ENCODE assay signal across 15 cellular contexts in genomic region chr3:38575279-38575843, GRCh38.
A peak's percentile ranks its signal among the peaks of the same experiment; 100 is the strongest.
DNase-seq lines count a peak whose midpoint lies in the region; ATAC-seq and TF ChIP-seq lines count a peak whose summit lies in the region.
"Had no signal": no experiment of that assay in that cellular context is flagged by ENCODE, and none has a peak within 500 bp of the region (broad histone marks: within the 10 kb centered on the region; RNA-seq: fewer than 3 reads in every experiment).

No MANE protein-coding gene starts in this region.

- no peaks in the 10 kb centered on the region for H3K27me3 ChIP-seq in lower lobe of right lung (ENCODE audit: low read depth)
- no peaks in the 10 kb centered on the region for H3K27me3 ChIP-seq in testis
- H3K27me3 ChIP-seq in PC-9 (ENCODE audit: insufficient read depth, low read depth) = peaks cover 23% of the 10 kb centered on the region

- no peaks in the 10 kb centered on the region for H3K9me2 ChIP-seq in PC-9 (ENCODE audit: insufficient read depth)

- peak; percentile 9 for ATAC-seq in activated naive CD8-positive, alpha-beta T cell treated with anti-CD3 and anti-CD28 coated beads, Interleukin-2, amount 50 U/mL, for 24 hours
- no peak for ATAC-seq in activated CD8-positive, alpha-beta memory T cell treated with anti-CD3 and anti-CD28 coated beads, Interleukin-2, amount 10 ng/mL, durations not matched to agents 7 days and 5 days
- no peak for ATAC-seq in lower lobe of right lung
- ATAC-seq: left colon had no signal

- no peak for DNase-seq in activated naive CD8-positive, alpha-beta T cell treated with anti-CD3 and anti-CD28 coated beads, Interleukin-2, amount 50 U/mL, for 24 hours
- no peak for DNase-seq in activated naive CD8-positive, alpha-beta T cell treated with anti-CD3 and anti-CD28 coated beads for 36 hours
- DNase-seq in activated CD8-positive, alpha-beta memory T cell treated with anti-CD3 and anti-CD28 coated beads, Interleukin-2, amount 10 ng/mL, durations not matched to agents 7 days and 5 days = peak; percentile 22
- DNase-seq in lower lobe of right lung = peak; percentile 30
- peak; percentile 7 for DNase-seq in testis
- no peak for DNase-seq in PC-9
- no peak for DNase-seq in NCI-H69 (lab: John Stamatoyannopoulos, UW)
- DNase-seq in retina = no peak
- DNase-seq: activated CD4-positive, alpha-beta T cell treated with anti-CD3 and anti-CD28 coated beads, Interleukin-2, amount 50 U/mL, for 4 hours; activated naive CD8-positive, alpha-beta T cell treated with anti-CD3 and anti-CD28 coated beads, Interleukin-2, amount 10 ng/mL, durations not matched to agents 7 days and 5 days; CD4-positive, alpha-beta T cell; T-helper 1 cell had no signal

- H3F3A ChIP-seq in PC-9 (ENCODE audit: insufficient read depth, low read depth) = no peaks in the 10 kb centered on the region

- no peaks in the 10 kb centered on the region for H3K9me3 Mint-ChIP-seq in activated naive CD8-positive, alpha-beta T cell treated with anti-CD3 and anti-CD28 coated beads, Interleukin-2, amount 50 U/mL, for 24 hours
- no peaks in the 10 kb centered on the region for H3K9me3 Mint-ChIP-seq in activated naive CD8-positive, alpha-beta T cell treated with anti-CD3 and anti-CD28 coated beads for 36 hours
- no peaks in the 10 kb centered on the region for H3K9me3 Mint-ChIP-seq in activated CD8-positive, alpha-beta memory T cell treated with anti-CD3 and anti-CD28 coated beads, Interleukin-2, amount 10 ng/mL, durations not matched to agents 7 days and 5 days (ENCODE audit: low read depth)
- H3K9me3 Mint-ChIP-seq: activated naive CD8-positive, alpha-beta T cell treated with anti-CD3 and anti-CD28 coated beads, Interleukin-2, amount 10 ng/mL, durations not matched to agents 7 days and 5 days; CD4-positive, alpha-beta T cell had no signal

- H3K79me2 ChIP-seq in PC-9 (ENCODE audit: low read depth) = no peaks in the 10 kb centered on the region

- no TSS peak for BruUV-seq in PC-9 (replicated peaks; lab: Mats Ljungman, UMichigan)

- POLR2A ChIA-PET in PC-9 (lab: Charles Lee; ENCODE audit: unreplicated experiment) = no interaction called here

- intact Hi-C loops in lower lobe of right lung (cut with DNase I) = no loop called here
- intact Hi-C loops in testis (cut with DNase I; ENCODE audit: low total_unique reads) = no loop called here
- intact Hi-C loops in PC-9 (cut with micrococcal nuclease; ENCODE audit: unreplicated experiment) = no loop called here

- no peaks in the 10 kb centered on the region for H3K4me1 Mint-ChIP-seq in activated naive CD8-positive, alpha-beta T cell treated with anti-CD3 and anti-CD28 coated beads, Interleukin-2, amount 50 U/mL, for 24 hours
- no peaks in the 10 kb centered on the region for H3K4me1 Mint-ChIP-seq in activated naive CD8-positive, alpha-beta T cell treated with anti-CD3 and anti-CD28 coated beads for 36 hours
- no peaks in the 10 kb centered on the region for H3K4me1 Mint-ChIP-seq in activated CD8-positive, alpha-beta memory T cell treated with anti-CD3 and anti-CD28 coated beads, Interleukin-2, amount 10 ng/mL, durations not matched to agents 7 days and 5 days
- H3K4me1 Mint-ChIP-seq: activated naive CD8-positive, alpha-beta T cell treated with anti-CD3 and anti-CD28 coated beads, Interleukin-2, amount 10 ng/mL, durations not matched to agents 7 days and 5 days; IgD-negative memory B cell had no signal

- H3K9me3 ChIP-seq in lower lobe of right lung (no peaks in the 10 kb centered on the region), testis (no peaks in the 10 kb centered on the region), PC-9 (ENCODE audit: insufficient read depth, low read depth) (no peaks in the 10 kb centered on the region)

- H3K36me3 ChIP-seq in lower lobe of right lung (no peaks in the 10 kb centered on the region), testis (ENCODE audit: low read depth, missing control alignments) (no peaks in the 10 kb centered on the region), PC-9 (ENCODE audit: low read depth) (no peaks in the 10 kb centered on the region)

- no peak overlapping the region for H3K4me3 Mint-ChIP-seq in activated naive CD8-positive, alpha-beta T cell treated with anti-CD3 and anti-CD28 coated beads, Interleukin-2, amount 50 U/mL, for 24 hours
- no peak overlapping the region for H3K4me3 Mint-ChIP-seq in activated naive CD8-positive, alpha-beta T cell treated with anti-CD3 and anti-CD28 coated beads for 36 hours
- H3K4me3 Mint-ChIP-seq in activated CD8-positive, alpha-beta memory T cell treated with anti-CD3 and anti-CD28 coated beads, Interleukin-2, amount 10 ng/mL, durations not matched to agents 7 days and 5 days = no peak overlapping the region
- H3K4me3 Mint-ChIP-seq: activated naive CD8-positive, alpha-beta T cell treated with anti-CD3 and anti-CD28 coated beads, Interleukin-2, amount 10 ng/mL, durations not matched to agents 7 days and 5 days; CD4-positive, alpha-beta T cell; IgD-negative memory B cell had no signal

- TF ChIP-seq CTCF in lower lobe of right lung (IDR thresholded peaks at IDR 0.05) = no peak
- no peak for TF ChIP-seq CTCF in testis (IDR thresholded peaks at IDR 0.05)
- no peak for TF ChIP-seq CTCF in PC-9 (conservative IDR thresholded peaks at IDR 0.05)

- H3K27me3 Mint-ChIP-seq in activated naive CD8-positive, alpha-beta T cell treated with anti-CD3 and anti-CD28 coated beads, Interleukin-2, amount 50 U/mL, for 24 hours = no peaks in the 10 kb centered on the region
- H3K27me3 Mint-ChIP-seq in activated naive CD8-positive, alpha-beta T cell treated with anti-CD3 and anti-CD28 coated beads for 36 hours = no peaks in the 10 kb centered on the region
- no peaks in the 10 kb centered on the region for H3K27me3 Mint-ChIP-seq in activated CD8-positive, alpha-beta memory T cell treated with anti-CD3 and anti-CD28 coated beads, Interleukin-2, amount 10 ng/mL, durations not matched to agents 7 days and 5 days
- H3K27me3 Mint-ChIP-seq: CD4-positive, alpha-beta T cell had no signal

- no peak overlapping the region for H2AFZ ChIP-seq in PC-9

- H3K36me3 Mint-ChIP-seq in activated naive CD8-positive, alpha-beta T cell treated with anti-CD3 and anti-CD28 coated beads, Interleukin-2, amount 50 U/mL, for 24 hours (ENCODE audit: low read depth) = no peaks in the 10 kb centered on the region
- no peaks in the 10 kb centered on the region for H3K36me3 Mint-ChIP-seq in activated naive CD8-positive, alpha-beta T cell treated with anti-CD3 and anti-CD28 coated beads for 36 hours
- H3K36me3 Mint-ChIP-seq in activated CD8-positive, alpha-beta memory T cell treated with anti-CD3 and anti-CD28 coated beads, Interleukin-2, amount 10 ng/mL, durations not matched to agents 7 days and 5 days = no peaks in the 10 kb centered on the region
- H3K36me3 Mint-ChIP-seq: activated naive CD8-positive, alpha-beta T cell treated with anti-CD3 and anti-CD28 coated beads, Interleukin-2, amount 10 ng/mL, durations not matched to agents 7 days and 5 days had no signal

- H3K27ac ChIP-seq in lower lobe of right lung (no peak overlapping the region), testis (no peak overlapping the region), PC-9 (no peak overlapping the region)
- H3K27ac ChIP-seq: HL-60 had no signal

- WGBS in testis, 2 donors = 91 to 97% methylated on average over 13 to 18 of the region's 18 CpGs

- CTCF ChIA-PET in activated CD8-positive, alpha-beta memory T cell treated with anti-CD3 and anti-CD28 coated beads, Interleukin-2, amount 10 ng/mL, durations not matched to agents 7 days and 5 days (lab: Charles Lee) = no interaction called here
- CTCF ChIA-PET in PC-9 (lab: Charles Lee) = no interaction called here

- H3K27ac Mint-ChIP-seq in activated naive CD8-positive, alpha-beta T cell treated with anti-CD3 and anti-CD28 coated beads, Interleukin-2, amount 50 U/mL, for 24 hours = no peak overlapping the region
- H3K27ac Mint-ChIP-seq in activated naive CD8-positive, alpha-beta T cell treated with anti-CD3 and anti-CD28 coated beads for 36 hours = no peak overlapping the region
- no peak overlapping the region for H3K27ac Mint-ChIP-seq in activated CD8-positive, alpha-beta memory T cell treated with anti-CD3 and anti-CD28 coated beads, Interleukin-2, amount 10 ng/mL, durations not matched to agents 7 days and 5 days
- H3K27ac Mint-ChIP-seq: activated naive CD8-positive, alpha-beta T cell treated with anti-CD3 and anti-CD28 coated beads, Interleukin-2, amount 10 ng/mL, durations not matched to agents 7 days and 5 days; CD4-positive, alpha-beta T cell; IgD-negative memory B cell had no signal

- TF ChIP-seq POLR2A in testis (IDR thresholded peaks at IDR 0.05) = no peak

- H3K4me1 ChIP-seq in lower lobe of right lung (no peaks in the 10 kb centered on the region), testis (no peaks in the 10 kb centered on the region), PC-9 (replicated peaks; ENCODE audit: insufficient read depth) (no peaks in the 10 kb centered on the region)

- H3K4me2 ChIP-seq in PC-9 = no peak overlapping the region

- H3K4me3 ChIP-seq in lower lobe of right lung (no peak overlapping the region), testis (no peak overlapping the region), PC-9 (no peak overlapping the region)

- H4K20me1 ChIP-seq in PC-9 (ENCODE audit: insufficient read depth) = no peaks in the 10 kb centered on the region

Comparison
In these comparisons a context has a peak if more than half of its experiments do, and no peak if none do; other contexts are left out.
1. DNase-seq: peak in activated CD8-positive, alpha-beta memory T cell treated with anti-CD3 and anti-CD28 coated beads, Interleukin-2, amount 10 ng/mL, durations not matched to agents 7 days and 5 days (single experiment), lower lobe of right lung (single experiment) and testis (single experiment); none in activated naive CD8-positive, alpha-beta T cell treated with anti-CD3 and anti-CD28 coated beads, Interleukin-2, amount 50 U/mL, for 24 hours (single experiment), activated naive CD8-positive, alpha-beta T cell treated with anti-CD3 and anti-CD28 coated beads for 36 hours (single experiment), PC-9 (0 of 2), NCI-H69 (single experiment) and retina (single experiment).